Comparison of ENCODE assay signal across 31 cellular contexts in genomic region chr10:15748137-15748536, GRCh38. TPM values are rescaled to one million over a fixed set of nuclear protein-coding genes. Genes with fewer than 3 reads are reported as not detected.
DNase-seq lines count a peak whose midpoint lies in the region; ATAC-seq and TF ChIP-seq lines count a peak whose summit lies in the region.
"Had no signal": no experiment of that assay in that cellular context is flagged by ENCODE, and none has a peak within 500 bp of the region (broad histone marks: within the 10 kb centered on the region; RNA-seq: fewer than 3 reads in every experiment).

No MANE protein-coding gene starts in this region.

- H3K27ac ChIP-seq in upper lobe of right lung: no peak overlapping the region
- H3K27ac ChIP-seq: 22Rv1, colonic mucosa, epithelial cell of prostate, heart left ventricle, sigmoid colon, SJSA1, suprapubic skin had no signal

- DNase-seq in DMS 273 (lab: John Stamatoyannopoulos, UW; ENCODE audit: unreplicated experiment): peak; percentile 49
- DNase-seq in DMS 273 treated with DMSO at 0.1 percent for 48 hours (lab: John Stamatoyannopoulos, UW): no peak
- DNase-seq in NCI-H526 treated with DMSO at 0.1 percent for 48 hours (lab: John Stamatoyannopoulos, UW): peak; percentile 3
- peak; percentile 26 for DNase-seq in fibroblast of peridontal ligament (ENCODE audit: extremely low read depth)
- DNase-seq in upper lobe of right lung: no peak
- DNase-seq in glomerular visceral epithelial cell (ENCODE audit: extremely low spot score): no peak
- DNase-seq: activated CD4-positive, alpha-beta memory T cell treated with anti-CD3 and anti-CD28 coated beads, Interleukin-2, amount 10 ng/mL, durations not matched to agents 7 days and 5 days; CD8-positive, alpha-beta T cell; colonic mucosa; effector CD8-positive, alpha-beta T cell; heart left ventricle; NCI-H1105 treated with DMSO at 0.1 percent for 48 hours; NCI-H2029 treated with DMSO at 0.1 percent for 48 hours; NCI-H2227 treated with DMSO at 0.1 percent for 48 hours; NCI-H748 treated with DMSO at 0.1 percent for 48 hours; RPMI8226; sigmoid colon; stimulated activated CD4-positive, alpha-beta T cell treated with anti-CD3 and anti-CD28 coated beads, Interleukin-15, amount 100 ng/mL, for 24 hours; stimulated activated naive CD4-positive, alpha-beta T cell had no signal

- H3K9me3 ChIP-seq in upper lobe of right lung: no peaks in the 10 kb centered on the region
- H3K9me3 ChIP-seq: colonic mucosa, heart left ventricle, sigmoid colon, SJSA1, suprapubic skin had no signal

- no peaks in the 10 kb centered on the region for H3K4me1 ChIP-seq in upper lobe of right lung
- H3K4me1 ChIP-seq: colonic mucosa, suprapubic skin had no signal

- intact Hi-C loops in upper lobe of right lung (cut with DNase I): no loop called here

- peak; percentile 29 for ATAC-seq in upper lobe of right lung
- ATAC-seq in GM18868 (IDR thresholded peaks at IDR 0.05; ENCODE audit: unreplicated experiment): no peak
- no peak for ATAC-seq in HG03520 (IDR thresholded peaks at IDR 0.05; ENCODE audit: unreplicated experiment)
- ATAC-seq: activated CD4-positive, CD25-positive, alpha-beta regulatory T cell treated with anti-CD3 and anti-CD28 coated beads, Interleukin-2, amount 50 U/mL, for 24 hours; CD8-positive, alpha-beta T cell; heart left ventricle had no signal

- H3K36me3 ChIP-seq in upper lobe of right lung: no peaks in the 10 kb centered on the region
- H3K36me3 ChIP-seq: colonic mucosa, heart left ventricle, sigmoid colon, SJSA1, suprapubic skin had no signal

- no peaks in the 10 kb centered on the region for H3K27me3 ChIP-seq in upper lobe of right lung
- H3K27me3 ChIP-seq: colonic mucosa, heart left ventricle, sigmoid colon, SJSA1, suprapubic skin had no signal

- no peak overlapping the region for H3K4me3 ChIP-seq in upper lobe of right lung
- H3K4me3 ChIP-seq: colonic mucosa, heart left ventricle, lung, sigmoid colon, SJSA1, suprapubic skin had no signal

- TF ChIP-seq CTCF in upper lobe of right lung (IDR thresholded peaks at IDR 0.05): no peak

RNA-seq across cellular contexts. Expression of gene ITGA8, which starts 28.4 kb away (rescaled TPM):
- 33.9 TPM for total RNA-seq in upper lobe of right lung
- total RNA-seq: activated CD4-positive, alpha-beta memory T cell treated with anti-CD3 and anti-CD28 coated beads, Interleukin-2, amount 10 ng/mL, durations not matched to agents 7 days and 5 days; activated T-helper 2 cell treated with anti-CD3 and anti-CD28 coated beads, Interferon-gamma antibody, Interleukin-2, Interleukin-4, amounts not matched to agents 10 μg/mL and 5 μg/mL and 100 μg/mL, durations not matched to agents 14 hours and 24 hours and 36 hours; CD8-positive, alpha-beta T cell; MCF 10A; progenitor cell of endocrine pancreas; T-helper 1 cell treated with Interleukin-12 subunit alpha and Interleukin-12 subunit beta and Interleukin-4 antibody, amounts not matched to agents 30 ng/mL and 1 ng/mL, for 36 hours had no signal

Comparison
In these comparisons a context has a peak if more than half of its experiments do, and no peak if none do; other contexts are left out.
1. DNase-seq: peak in DMS 273 (single experiment), NCI-H526 treated with DMSO at 0.1 percent for 48 hours (single experiment) and fibroblast of peridontal ligament (single experiment); none in DMS 273 treated with DMSO at 0.1 percent for 48 hours (single experiment), upper lobe of right lung (single experiment) and glomerular visceral epithelial cell (single experiment).